ENCODE assay signal across 9 cellular contexts in genomic region chr2:148048475-148049221, GRCh38. TPM values are rescaled to one million over a fixed set of nuclear protein-coding genes. Genes with fewer than 3 reads are reported as not detected.
DNase-seq lines count a peak whose midpoint lies in the region; ATAC-seq and TF ChIP-seq lines count a peak whose summit lies in the region.
"Had no signal": no experiment of that assay in that cellular context is flagged by ENCODE, and none has a peak within 500 bp of the region (broad histone marks: within the 10 kb centered on the region; RNA-seq: fewer than 3 reads in every experiment).

No MANE protein-coding gene starts in this region.

- peaks cover 33% of the 10 kb centered on the region for H4K20me1 ChIP-seq in BLaER1

- H3K4me2 ChIP-seq in BLaER1 = peak overlapping the region; percentile 41

- H3K4me1 Mint-ChIP-seq in activated naive CD8-positive, alpha-beta T cell treated with anti-CD3 and anti-CD28 coated beads, Interleukin-2, amount 10 ng/mL, durations not matched to agents 7 days and 5 days = peaks cover 36% of the 10 kb centered on the region

- H3K27me3 ChIP-seq in BLaER1 (no peaks in the 10 kb centered on the region), WERI-Rb-1 (ENCODE audit: insufficient read depth, low read depth, severe bottlenecking) (no peaks in the 10 kb centered on the region)

- no peak overlapping the region for H3K4me3 Mint-ChIP-seq in activated naive CD8-positive, alpha-beta T cell treated with anti-CD3 and anti-CD28 coated beads, Interleukin-2, amount 10 ng/mL, durations not matched to agents 7 days and 5 days

- H3K27me3 Mint-ChIP-seq in activated naive CD8-positive, alpha-beta T cell treated with anti-CD3 and anti-CD28 coated beads, Interleukin-2, amount 10 ng/mL, durations not matched to agents 7 days and 5 days = no peaks in the 10 kb centered on the region

- peaks cover 16% of the 10 kb centered on the region for H3K36me3 Mint-ChIP-seq in activated naive CD8-positive, alpha-beta T cell treated with anti-CD3 and anti-CD28 coated beads, Interleukin-2, amount 10 ng/mL, durations not matched to agents 7 days and 5 days

- H3K4me3 ChIP-seq in BLaER1 = no peak overlapping the region
- no peak overlapping the region for H3K4me3 ChIP-seq in WERI-Rb-1 (ENCODE audit: low read depth, low read length)

- H3K27ac Mint-ChIP-seq in activated naive CD8-positive, alpha-beta T cell treated with anti-CD3 and anti-CD28 coated beads, Interleukin-2, amount 10 ng/mL, durations not matched to agents 7 days and 5 days = no peak overlapping the region

- peaks cover 4% of the 10 kb centered on the region for H3K9me3 Mint-ChIP-seq in activated naive CD8-positive, alpha-beta T cell treated with anti-CD3 and anti-CD28 coated beads, Interleukin-2, amount 10 ng/mL, durations not matched to agents 7 days and 5 days

- no peak for TF ChIP-seq CTCF in WERI-Rb-1 (IDR thresholded peaks at IDR 0.05; ENCODE audit: low read depth, low read length)

- no peak overlapping the region for H3K9ac ChIP-seq in BLaER1

- H3K27ac ChIP-seq in BLaER1 = no peak overlapping the region
- no peak overlapping the region for H3K27ac ChIP-seq in WERI-Rb-1

- no peak for DNase-seq in activated naive CD8-positive, alpha-beta T cell treated with anti-CD3 and anti-CD28 coated beads, Interleukin-2, amount 10 ng/mL, durations not matched to agents 7 days and 5 days
- DNase-seq in COLO829 (ENCODE audit: low spot score) (no peak), erythroblast (lab: John Stamatoyannopoulos, UW) (no peak), WERI-Rb-1 (no peak), NCI-H187 treated with DMSO at 0.1 percent for 48 hours (lab: John Stamatoyannopoulos, UW) (no peak)
- DNase-seq: Calu3 had no signal

- H3K36me3 ChIP-seq in BLaER1 (0 out of 2 replicates have a peak, but pooled peaks cover 3% of the 10 kb centered on the region), WERI-Rb-1 (no peaks in the 10 kb centered on the region)

- no peak for TF ChIP-seq POLR2A in erythroblast (IDR thresholded peaks at IDR 0.05; ENCODE audit: low read length)

- POLR2A ChIA-PET in activated naive CD8-positive, alpha-beta T cell treated with anti-CD3 and anti-CD28 coated beads, Interleukin-2, amount 10 ng/mL, durations not matched to agents 7 days and 5 days (lab: Charles Lee) = no interaction called here

- H3K9me3 ChIP-seq in BLaER1 = peaks cover 11% of the 10 kb centered on the region; the same call in 1 of the 2 replicates
- H3K9me3 ChIP-seq in WERI-Rb-1 (ENCODE audit: severe bottlenecking) = no peaks in the 10 kb centered on the region

- H3K4me1 ChIP-seq in BLaER1 = peaks cover 19% of the 10 kb centered on the region

- ATAC-seq in GM19372 (IDR thresholded peaks at IDR 0.05; ENCODE audit: low read depth, unreplicated experiment) (peak; percentile 53), HG03097 (IDR thresholded peaks at IDR 0.05; ENCODE audit: low FRiP score, unreplicated experiment) (peak; percentile 68)
- peak; percentile 33 for ATAC-seq in activated naive CD8-positive, alpha-beta T cell treated with anti-CD3 and anti-CD28 coated beads, Interleukin-2, amount 10 ng/mL, durations not matched to agents 7 days and 5 days (ENCODE audit: low read depth)

RNA-seq across cellular contexts. Expression of gene MBD5, which starts 27.8 kb away (rescaled TPM):
- total RNA-seq in activated naive CD8-positive, alpha-beta T cell treated with anti-CD3 and anti-CD28 coated beads, Interleukin-2, amount 10 ng/mL, durations not matched to agents 7 days and 5 days = 10 to 100 TPM; 49.8 to 51.4 TPM

RNA-seq across cellular contexts. Expression of gene ORC4, which starts 28.1 kb away (rescaled TPM):
- 10 to 100 TPM; 40.0 to 42.3 TPM for total RNA-seq in activated naive CD8-positive, alpha-beta T cell treated with anti-CD3 and anti-CD28 coated beads, Interleukin-2, amount 10 ng/mL, durations not matched to agents 7 days and 5 days
